ENCODE assay signal across 23 cellular contexts in the genomic region with DNA sequence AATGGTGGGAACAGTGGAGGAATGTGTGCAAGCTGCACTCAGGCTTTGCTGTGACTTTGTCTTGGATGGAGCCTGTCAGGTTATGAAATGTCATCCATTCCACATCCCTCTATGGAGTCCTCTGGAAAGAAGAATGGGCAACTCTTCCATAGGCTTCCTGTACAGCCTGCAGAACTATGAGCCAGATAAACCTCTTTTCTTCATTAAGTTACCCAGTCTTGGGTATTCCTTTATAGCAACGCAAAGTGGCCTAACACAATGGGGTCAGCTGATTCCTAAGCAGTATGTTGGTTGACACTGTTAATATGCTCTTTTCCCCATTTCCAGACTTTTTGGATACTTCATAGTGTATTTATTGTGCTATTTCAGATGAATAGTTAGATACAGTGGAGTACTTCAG.
"Had no signal": no experiment of that assay in that cellular context is flagged by ENCODE, and none has a peak within 500 bp of the region (broad histone marks: within the 10 kb centered on the region; RNA-seq: fewer than 3 reads in every experiment).

No MANE protein-coding gene starts in this region.

- H3K36me3 Mint-ChIP-seq: naive thymus-derived CD4-positive, alpha-beta T cell had no signal

- H3K27ac Mint-ChIP-seq: activated naive CD4-positive, alpha-beta T cell treated with anti-CD3 and anti-CD28 coated beads for 36 hours; activated naive CD8-positive, alpha-beta T cell treated with anti-CD3 and anti-CD28 coated beads for 36 hours; activated T-helper 1 cell treated with anti-CD3 and anti-CD28 coated beads, Interleukin-12 subunit alpha, Interleukin-12 subunit beta, Interleukin-2, Interleukin-4 antibody, amounts not matched to agents 30 ng/mL and 10 ng/mL and 1 ng/mL, durations not matched to agents 14 hours and 24 hours and 36 hours; naive thymus-derived CD4-positive, alpha-beta T cell had no signal

- H3K4me3 ChIP-seq: adrenal gland, esophagus muscularis mucosa, psoas muscle, testis had no signal

- H3K9ac ChIP-seq: parathyroid adenoma had no signal

- H3K27me3 Mint-ChIP-seq: brain had no signal

- ATAC-seq: left ventricle myocardium superior; naive thymus-derived CD4-positive, alpha-beta T cell; stimulated activated naive CD8-positive, alpha-beta T cell treated with anti-CD3 and anti-CD28 coated beads, Interleukin-15, Interleukin-2, amounts not matched to agents 100 U/mL and 50 U/mL, for 24 hours had no signal

- H3K27ac ChIP-seq: adrenal gland, esophagus muscularis mucosa, parathyroid adenoma, testis, VCaP had no signal

- H3K27me3 ChIP-seq: adrenal gland, testis had no signal

- H2AFZ ChIP-seq: parathyroid adenoma had no signal

- H3K9me3 ChIP-seq: testis had no signal

- H3K4me3 Mint-ChIP-seq: activated naive CD4-positive, alpha-beta T cell treated with anti-CD3 and anti-CD28 coated beads for 36 hours; activated naive CD8-positive, alpha-beta T cell treated with anti-CD3 and anti-CD28 coated beads for 36 hours; activated T-helper 1 cell treated with anti-CD3 and anti-CD28 coated beads, Interleukin-12 subunit alpha, Interleukin-12 subunit beta, Interleukin-2, Interleukin-4 antibody, amounts not matched to agents 30 ng/mL and 10 ng/mL and 1 ng/mL, durations not matched to agents 14 hours and 24 hours and 36 hours; brain; naive thymus-derived CD4-positive, alpha-beta T cell had no signal

- H3K79me2 ChIP-seq: parathyroid adenoma had no signal

- H3K4me1 ChIP-seq: adrenal gland, esophagus muscularis mucosa, parathyroid adenoma, testis had no signal

- H3K36me3 ChIP-seq: adrenal gland, esophagus muscularis mucosa had no signal

- DNase-seq: activated CD4-positive, alpha-beta T cell treated with anti-CD3 and anti-CD28 coated beads for 4 hours; activated CD4-positive, alpha-beta T cell treated with anti-CD3 and anti-CD28 coated beads, Interleukin-2, amount 50 U/mL, for 4 hours; activated effector memory CD4-positive, alpha-beta T cell treated with anti-CD3 and anti-CD28 coated beads, Interleukin-2, amount 50 U/mL, for 16 hours; activated naive CD8-positive, alpha-beta T cell treated with anti-CD3 and anti-CD28 coated beads for 36 hours; activated T-cell treated with anti-CD3 and anti-CD28 coated beads, Interleukin-2, amount 50 U/mL, for 1 hour; aorta; glutamatergic neuron; islet precursor cell; left cardiac atrium; left ventricle myocardium superior; midbrain; naive thymus-derived CD4-positive, alpha-beta T cell; psoas muscle; stimulated activated CD4-positive, alpha-beta T cell treated with anti-CD3 and anti-CD28 coated beads, Interleukin-2, amount 100 ng/mL, for 48 hours; stimulated activated naive CD8-positive, alpha-beta T cell treated with anti-CD3 and anti-CD28 coated beads, Interleukin-15, Interleukin-2, amounts not matched to agents 100 U/mL and 50 U/mL, for 24 hours; testis had no signal
